Comparison of ENCODE assay signal across 15 cellular contexts in genomic region chr19:58372311-58373133, GRCh38. TPM values are rescaled to one million over a fixed set of nuclear protein-coding genes. Genes with fewer than 3 reads are reported as not detected.
A peak's percentile ranks its signal among the peaks of the same experiment; 100 is the strongest.
DNase-seq lines count a peak whose midpoint lies in the region; ATAC-seq, FAIRE-seq and TF ChIP-seq lines count a peak whose summit lies in the region.
"Had no signal": no experiment of that assay in that cellular context is flagged by ENCODE, and none has a peak within 500 bp of the region (broad histone marks: within the 10 kb centered on the region; RNA-seq: fewer than 3 reads in every experiment).

No MANE protein-coding gene starts in this region.

- TF ChIP-seq POLR2A in GM12878 (IDR thresholded peaks at IDR 0.05; ENCODE audit: low read depth, low read length), result no peak

- no peak overlapping the region for H3K27ac Mint-ChIP-seq in immature natural killer cell

- H3K79me2 ChIP-seq in GM12878 (ENCODE audit: control insufficient read depth, insufficient read depth, low read length), result no peaks in the 10 kb centered on the region

- CTCF ChIA-PET in GM12878 (lab: Yijun Ruan, JAX), result no interaction called here

- H3K4me3 ChIP-seq in GM12878, result no peak overlapping the region
- H3K4me3 ChIP-seq in left ventricle myocardium inferior, result no peak overlapping the region
- H3K4me3 ChIP-seq: MG63, vagina had no signal

- ATAC-seq in GM12878 (no peak), HG02884 (IDR thresholded peaks at IDR 0.05; ENCODE audit: unreplicated experiment) (no peak)

- H3K9me3 ChIP-seq in GM12878 (replicated peaks; ENCODE audit: control insufficient read depth, insufficient read depth, low read length), result no peaks in the 10 kb centered on the region
- H3K9me3 ChIP-seq in left ventricle myocardium inferior (replicated peaks), result no peaks in the 10 kb centered on the region
- H3K9me3 ChIP-seq: MG63, vagina had no signal

- POLR2A ChIA-PET in GM12878 (lab: Charles Lee), result interaction anchor here (1.4 kb wide), 1 partner anchor 7 kb away, joined by 4 read pairs; no protein-coding TSS in a partner anchor

- H3K4me1 Mint-ChIP-seq in immature natural killer cell, result no peaks in the 10 kb centered on the region

- BruUV-seq in GM12878 (replicated peaks; lab: Mats Ljungman, UMichigan), result no TSS peak

- no peak overlapping the region for H2AFZ ChIP-seq in GM12878 (ENCODE audit: control insufficient read depth, low read depth, low read length)

- FAIRE-seq in GM12878 (lab: Jason Lieb, UNC), result no peak

- DNase-seq in SIG-M5 treated with dmso at 0.1 percent for 504 hours (lab: John Stamatoyannopoulos, UW; ENCODE audit: unreplicated experiment) (peak; percentile 9), SIG-M5 (lab: John Stamatoyannopoulos, UW) (no peak), GM12878 (ENCODE audit: low read depth, low spot score) (no peak), left ventricle myocardium inferior (peak; percentile 44), substantia nigra (lab: John Stamatoyannopoulos, UW) (peak in 19 of 49 donors; percentile 7 to 43 (median 18)), ureter (ENCODE audit: low spot score) (no peak), immature natural killer cell (no peak)
- DNase-seq: Calu3, MG63, NCI-H2171 treated with DMSO at 0.1 percent for 48 hours, WERI-Rb-1 had no signal

- H4K20me1 ChIP-seq in GM12878 (ENCODE audit: control insufficient read depth, insufficient read depth), result no peaks in the 10 kb centered on the region

- H3K4me2 ChIP-seq in GM12878 (ENCODE audit: control insufficient read depth, insufficient read depth), result no peak overlapping the region

- H3K36me3 ChIP-seq in GM12878 (ENCODE audit: control insufficient read depth in 2 of 2, insufficient read depth in 2 of 2, low read length in 1 of 2), result no peaks in the 10 kb centered on the region
- no peaks in the 10 kb centered on the region for H3K36me3 ChIP-seq in left ventricle myocardium inferior
- H3K36me3 ChIP-seq: MG63, vagina, WERI-Rb-1 had no signal

- TF ChIP-seq CTCF in GM12878 (IDR thresholded peaks at IDR 0.05 in 2 of 3, conservative IDR thresholded peaks at IDR 0.05 in 1 of 3; ENCODE audit: control insufficient read depth in 2 of 3, extremely low read depth in 1 of 3, insufficient read depth in 1 of 3, low read depth in 3 of 3, low read length in 3 of 3), result 0 out of 6 replicates have a peak, but pooled peaks of 2 of the 3 experiments have one; percentile 5
- TF ChIP-seq CTCF in left ventricle myocardium inferior (IDR thresholded peaks at IDR 0.05; ENCODE audit: borderline replicate concordance), result peak; percentile 7

- TF ChIP-seq RAD21 in GM12878 (IDR thresholded peaks at IDR 0.05; ENCODE audit: insufficient read depth, low read depth, low read length), result no peak

- H3K36me3 Mint-ChIP-seq in immature natural killer cell, result no peaks in the 10 kb centered on the region

- no peak for TF ChIP-seq EP300 in GM12878 (IDR thresholded peaks at IDR 0.05; ENCODE audit: borderline replicate concordance in 1 of 2, control insufficient read depth in 1 of 2, low read depth in 2 of 2, low read length in 2 of 2)

- in situ Hi-C loops in GM12878 (cut with MboI), result no loop called here

- no peak overlapping the region for H3K9ac ChIP-seq in GM12878 (ENCODE audit: control insufficient read depth, insufficient read depth, low read length)

- H3K27ac ChIP-seq in GM12878 (ENCODE audit: control insufficient read depth, insufficient read depth) (no peak overlapping the region), left ventricle myocardium inferior (replicated peaks) (peak overlapping the region; percentile 82), substantia nigra (ENCODE audit: low read depth, low read length, poor library complexity, severe bottlenecking) (peak overlapping the region; percentile 35)
- H3K27ac ChIP-seq: vagina, WERI-Rb-1 had no signal

- H3K4me1 ChIP-seq in GM12878 (ENCODE audit: control insufficient read depth, insufficient read depth, low read length) (no peaks in the 10 kb centered on the region), left ventricle myocardium inferior (peaks cover 13% of the 10 kb centered on the region)
- H3K4me1 ChIP-seq: vagina had no signal

- SMC1A ChIA-PET in GM12878 (lab: Charles Lee; ENCODE audit: uncharacterized antibody, unreplicated experiment), result interaction anchor here (2.7 kb wide), 1 partner anchor 8 kb away, joined by 7 read pairs; no protein-coding TSS in a partner anchor

- RAD21 ChIA-PET in GM12878 (lab: Charles Lee; ENCODE audit: unreplicated experiment), result no interaction called here

- H3K27me3 ChIP-seq in GM12878 (replicated peaks in 1 of 2; ENCODE audit: control insufficient read depth in 2 of 2, insufficient read depth in 2 of 2, low read length in 1 of 2), result no peaks in the 10 kb centered on the region
- H3K27me3 ChIP-seq in left ventricle myocardium inferior (ENCODE audit: low read depth), result peaks cover 14% of the 10 kb centered on the region
- H3K27me3 ChIP-seq: MG63, vagina had no signal

- peaks cover 0 to 3% (median 2%) of the 10 kb centered on the region in 3 donors for H3K27me3 Mint-ChIP-seq in immature natural killer cell (ENCODE audit: low read depth in 3 of 3)

- H3K9me3 Mint-ChIP-seq in immature natural killer cell, result no peaks in the 10 kb centered on the region

- 60% methylated on average over 15 of the region's 15 CpGs for WGBS in GM12878 (ENCODE audit: insufficient coverage, insufficient replicate concordance, low lambda C conversion rate, missing lambda C conversion rate)

- no peak overlapping the region for H3K4me3 Mint-ChIP-seq in immature natural killer cell

- intact Hi-C loops in GM12878 (cut with micrococcal nuclease; ENCODE audit: unreplicated experiment), result no loop called here
- intact Hi-C loops in left ventricle myocardium inferior (cut with micrococcal nuclease), result no loop called here

RNA-seq across cellular contexts. Expression of gene ZNF837, which starts 8.3 kb away (rescaled TPM):
- 0.88 and 1.6 TPM in 2 replicates for total RNA-seq in GM12878 (2013; cell fraction: nucleolus; rRNA removed)
- total RNA-seq in GM12878 (2014; rRNA removed), result 2.1 and 2.9 TPM in 2 replicates
- total RNA-seq in GM12878 (2014; rRNA removed; fragmentation: Illumina TruSeq; extraction: Trizol), result 0.18 and 0.23 TPM in 2 replicates
- 2.1 and 2.6 TPM in 2 replicates for total RNA-seq in GM12878 (2021)
- polyA plus RNA-seq in GM12878 (2011; ENCODE audit: low read depth), result 0.28 TPM
- polyA plus RNA-seq in GM12878 (2011; rRNA removed), result 0.06 and 0.11 TPM in 2 replicates
- 0.36 and 0.65 TPM in 2 replicates for polyA plus RNA-seq in GM12878 (2011; cell fraction: cytosol; rRNA removed)
- 0.86 and 0.90 TPM in 2 replicates for polyA plus RNA-seq in GM12878 (2011; cell fraction: nucleus; rRNA removed)
- polyA plus RNA-seq in GM12878 (2012), result 1.1 and 1.3 TPM in 2 replicates
- polyA plus RNA-seq in GM12878 (2014; fragmentation: Illumina TruSeq; extraction: Trizol), result 0.07 and 0.11 TPM in 2 replicates
- not detected for polyA plus RNA-seq in GM12878 (2014; fragmentation: Nextera tagmentation; extraction: Ambion mirVana)
- 2.4 TPM in 2 replicates for polyA plus RNA-seq in GM12878 (2014; rRNA removed)
- polyA plus RNA-seq in GM12878 (2016; fragmentation: Nextera tagmentation; extraction: Ambion mirVana), result 1 to 10 TPM; 1.6 to 2.4 TPM
- polyA minus RNA-seq in GM12878 (2011; rRNA and poly(A)+ RNA removed), result 0.10 TPM in 1 of 2 replicates, not detected in the other
- polyA minus RNA-seq in GM12878 (2011; cell fraction: cytosol; rRNA and poly(A)+ RNA removed), result not detected in 2 replicates
- polyA minus RNA-seq in GM12878 (2011; cell fraction: nucleus; rRNA and poly(A)+ RNA removed), result 0.24 and 0.29 TPM in 2 replicates
- 0.19 TPM for total RNA-seq in left ventricle myocardium inferior
- 3.6 TPM for total RNA-seq in ureter
- polyA plus RNA-seq in immature natural killer cell, result 1 to 10 TPM; 1.2 to 3.6 (median 1.4) TPM

RNA-seq across cellular contexts. Expression of gene ZNF497, which starts 10.0 kb away (rescaled TPM):
- total RNA-seq in GM12878 (2013; cell fraction: nucleolus; rRNA removed), result 3.5 and 4.0 TPM in 2 replicates
- 0.44 and 0.73 TPM in 2 replicates for total RNA-seq in GM12878 (2014; rRNA removed)
- 0.09 and 0.18 TPM in 2 replicates for total RNA-seq in GM12878 (2014; rRNA removed; fragmentation: Illumina TruSeq; extraction: Trizol)
- 0.66 and 0.82 TPM in 2 replicates for total RNA-seq in GM12878 (2021)
- 0.38 TPM for polyA plus RNA-seq in GM12878 (2011; ENCODE audit: low read depth)
- 0.27 and 0.29 TPM in 2 replicates for polyA plus RNA-seq in GM12878 (2011; rRNA removed)
- polyA plus RNA-seq in GM12878 (2011; cell fraction: cytosol; rRNA removed), result 0.40 and 0.64 TPM in 2 replicates
- 1.9 and 2.4 TPM in 2 replicates for polyA plus RNA-seq in GM12878 (2011; cell fraction: nucleus; rRNA removed)
- 1.1 and 1.7 TPM in 2 replicates for polyA plus RNA-seq in GM12878 (2012)
- polyA plus RNA-seq in GM12878 (2014; fragmentation: Illumina TruSeq; extraction: Trizol), result 0.05 and 0.16 TPM in 2 replicates
- under 1 TPM; 0.16 TPM for polyA plus RNA-seq in GM12878 (2014; fragmentation: Nextera tagmentation; extraction: Ambion mirVana)
- 0.37 and 0.51 TPM in 2 replicates for polyA plus RNA-seq in GM12878 (2014; rRNA removed)
- polyA plus RNA-seq in GM12878 (2016; fragmentation: Nextera tagmentation; extraction: Ambion mirVana), result under 1 TPM; 0.28 to 0.68 TPM
- polyA minus RNA-seq in GM12878 (2011; rRNA and poly(A)+ RNA removed), result 0.51 and 1.5 TPM in 2 replicates
- polyA minus RNA-seq in GM12878 (2011; cell fraction: cytosol; rRNA and poly(A)+ RNA removed), result 0.27 and 0.83 TPM in 2 replicates
- 0.73 and 1.6 TPM in 2 replicates for polyA minus RNA-seq in GM12878 (2011; cell fraction: nucleus; rRNA and poly(A)+ RNA removed)
- total RNA-seq in left ventricle myocardium inferior, result 0.41 TPM
- total RNA-seq in ureter, result 1.6 TPM
- under 1 TPM; 0.40 to 0.91 (median 0.62) TPM for polyA plus RNA-seq in immature natural killer cell

RNA-seq across cellular contexts. Expression of gene RPS5, which starts 14.5 kb away (rescaled TPM):
- 391 and 397 TPM in 2 replicates for total RNA-seq in GM12878 (2013; cell fraction: nucleolus; rRNA removed)
- total RNA-seq in GM12878 (2014; rRNA removed) (3,412 and 3,652 TPM in 2 replicates), GM12878 (2014; rRNA removed; fragmentation: Illumina TruSeq; extraction: Trizol) (1,272 and 1,313 TPM in 2 replicates), GM12878 (2021) (1,860 and 1,884 TPM in 2 replicates), left ventricle myocardium inferior (496 TPM), ureter (1,165 TPM)
- polyA plus RNA-seq in GM12878 (2011; ENCODE audit: low read depth), result 1,793 TPM
- polyA plus RNA-seq in GM12878 (2011; rRNA removed) (1,293 and 2,957 TPM in 2 replicates), GM12878 (2014; fragmentation: Illumina TruSeq; extraction: Trizol) (511 and 1,491 TPM in 2 replicates), GM12878 (2014; fragmentation: Nextera tagmentation; extraction: Ambion mirVana) (1,000 to 10,000 TPM; 1,983 to 2,378 TPM), GM12878 (2014; rRNA removed) (3,473 and 3,824 TPM in 2 replicates), GM12878 (2016; fragmentation: Nextera tagmentation; extraction: Ambion mirVana) (1,000 to 10,000 TPM; 1,284 to 1,376 TPM), immature natural killer cell (1,000 to 10,000 TPM in 1 of 3 donors, 100 to 1,000 TPM in 2; 558 to 1,355 (median 731) TPM)
- polyA plus RNA-seq in GM12878 (2011; cell fraction: cytosol; rRNA removed), result 4,127 and 5,427 TPM in 2 replicates
- 1,885 and 2,356 TPM in 2 replicates for polyA plus RNA-seq in GM12878 (2011; cell fraction: nucleus; rRNA removed)
- polyA plus RNA-seq in GM12878 (2012), result 2,437 and 3,174 TPM in 2 replicates
- 2,420 and 3,199 TPM in 2 replicates for polyA minus RNA-seq in GM12878 (2011; rRNA and poly(A)+ RNA removed)
- polyA minus RNA-seq in GM12878 (2011; cell fraction: cytosol; rRNA and poly(A)+ RNA removed), result 443 and 480 TPM in 2 replicates
- 359 and 419 TPM in 2 replicates for polyA minus RNA-seq in GM12878 (2011; cell fraction: nucleus; rRNA and poly(A)+ RNA removed)

RNA-seq across cellular contexts. Expression of gene A1BG, which starts 19.2 kb away (rescaled TPM):
- total RNA-seq in GM12878 (2013; cell fraction: nucleolus; rRNA removed), result 3.8 and 4.1 TPM in 2 replicates
- total RNA-seq in GM12878 (2014; rRNA removed), result 22.0 and 29.6 TPM in 2 replicates
- 2.8 and 3.0 TPM in 2 replicates for total RNA-seq in GM12878 (2014; rRNA removed; fragmentation: Illumina TruSeq; extraction: Trizol)
- total RNA-seq in GM12878 (2021), result 20.8 and 25.1 TPM in 2 replicates
- 6.7 TPM for polyA plus RNA-seq in GM12878 (2011; ENCODE audit: low read depth)
- 1.1 and 3.2 TPM in 2 replicates for polyA plus RNA-seq in GM12878 (2011; rRNA removed)
- 9.9 and 14.6 TPM in 2 replicates for polyA plus RNA-seq in GM12878 (2011; cell fraction: cytosol; rRNA removed)
- 5.5 and 7.6 TPM in 2 replicates for polyA plus RNA-seq in GM12878 (2011; cell fraction: nucleus; rRNA removed)
- 24.1 and 31.9 TPM in 2 replicates for polyA plus RNA-seq in GM12878 (2012)
- 0.13 and 0.34 TPM in 2 replicates for polyA plus RNA-seq in GM12878 (2014; fragmentation: Illumina TruSeq; extraction: Trizol)
- 1 to 10 TPM; 2.4 to 4.9 TPM for polyA plus RNA-seq in GM12878 (2014; fragmentation: Nextera tagmentation; extraction: Ambion mirVana)
- 24.0 and 29.5 TPM in 2 replicates for polyA plus RNA-seq in GM12878 (2014; rRNA removed)
- 10 to 100 TPM; 18.8 to 18.9 TPM for polyA plus RNA-seq in GM12878 (2016; fragmentation: Nextera tagmentation; extraction: Ambion mirVana)
- 0.29 and 0.77 TPM in 2 replicates for polyA minus RNA-seq in GM12878 (2011; rRNA and poly(A)+ RNA removed)
- not detected in 2 replicates for polyA minus RNA-seq in GM12878 (2011; cell fraction: cytosol; rRNA and poly(A)+ RNA removed)
- 0.73 and 0.86 TPM in 2 replicates for polyA minus RNA-seq in GM12878 (2011; cell fraction: nucleus; rRNA and poly(A)+ RNA removed)
- total RNA-seq in left ventricle myocardium inferior, result 3.7 TPM
- total RNA-seq in ureter, result 10.7 TPM
- polyA plus RNA-seq in immature natural killer cell, result 10 to 100 TPM; 14.4 to 33.4 (median 32.4) TPM
- total RNA-seq: Calu3 had no signal

RNA-seq across cellular contexts. Expression of gene RNF225, which starts 22.9 kb away (rescaled TPM):
- total RNA-seq in GM12878 (2013; cell fraction: nucleolus; rRNA removed), result 0.75 TPM in 1 of 2 replicates, not detected in the other
- not detected in 2 replicates for total RNA-seq in GM12878 (2014; rRNA removed)
- total RNA-seq in GM12878 (2014; rRNA removed; fragmentation: Illumina TruSeq; extraction: Trizol), result not detected in 2 replicates
- total RNA-seq in GM12878 (2021), result 0.27 and 0.28 TPM in 2 replicates
- not detected for polyA plus RNA-seq in GM12878 (2011; ENCODE audit: low read depth)
- not detected in 2 replicates for polyA plus RNA-seq in GM12878 (2011; rRNA removed)
- not detected in 2 replicates for polyA plus RNA-seq in GM12878 (2011; cell fraction: cytosol; rRNA removed)
- 0.38 and 0.39 TPM in 2 replicates for polyA plus RNA-seq in GM12878 (2011; cell fraction: nucleus; rRNA removed)
- not detected in 2 replicates for polyA plus RNA-seq in GM12878 (2012)
- polyA plus RNA-seq in GM12878 (2014; fragmentation: Illumina TruSeq; extraction: Trizol), result not detected in 2 replicates
- polyA plus RNA-seq in GM12878 (2014; fragmentation: Nextera tagmentation; extraction: Ambion mirVana), result not detected
- polyA plus RNA-seq in GM12878 (2014; rRNA removed), result 0.22 and 0.27 TPM in 2 replicates
- polyA plus RNA-seq in GM12878 (2016; fragmentation: Nextera tagmentation; extraction: Ambion mirVana), result not detected
- polyA minus RNA-seq in GM12878 (2011; rRNA and poly(A)+ RNA removed), result 0.21 TPM in 1 of 2 replicates, not detected in the other
- polyA minus RNA-seq in GM12878 (2011; cell fraction: cytosol; rRNA and poly(A)+ RNA removed), result not detected in 2 replicates
- 1.7 and 6.7 TPM in 2 replicates for polyA minus RNA-seq in GM12878 (2011; cell fraction: nucleus; rRNA and poly(A)+ RNA removed)
- total RNA-seq in left ventricle myocardium inferior, result not detected
- total RNA-seq in ureter, result 1.8 TPM
- polyA plus RNA-seq in immature natural killer cell, result not detected
- total RNA-seq: lung microvascular endothelial cell, osteocyte had no signal

Comparison
In these comparisons a context has a peak if more than half of its experiments do, and no peak if none do; other contexts are left out.
1. DNase-seq: peak in SIG-M5 treated with dmso at 0.1 percent for 504 hours (single experiment) and left ventricle myocardium inferior (single experiment); none in SIG-M5 (single experiment), GM12878 (single experiment), ureter (single experiment) and immature natural killer cell (0 of 3).